20 cellular contexts compared by ENCODE assay signal in genomic region chr18:1811282-1811681, GRCh38.
DNase-seq lines count a peak whose midpoint lies in the region; ATAC-seq, FAIRE-seq and TF ChIP-seq lines count a peak whose summit lies in the region.
"Had no signal": no experiment of that assay in that cellular context is flagged by ENCODE, and none has a peak within 500 bp of the region (broad histone marks: within the 10 kb centered on the region; RNA-seq: fewer than 3 reads in every experiment).

No MANE protein-coding gene starts in this region.

- 6% methylated on average over 5 of the region's 5 CpGs for WGBS in HepG2 (ENCODE audit: low lambda C conversion rate)
- WGBS in right lobe of liver (ENCODE audit: insufficient coverage, low coverage, low lambda C conversion rate, missing lambda C conversion rate): 62% methylated on average over 5 of the region's 5 CpGs
- 3% methylated on average over 5 of the region's 5 CpGs for WGBS in K562 (ENCODE audit: insufficient coverage, low coverage, missing lambda C conversion rate)
- 80 to 87% (median 83%) methylated on average over 5 of the region's 5 CpGs for WGBS in spleen, 5 donors

- in situ Hi-C loops in HepG2 (cut with HindIII; ENCODE audit: extremely low pct_ligation_motif_present, low pct_unique_long_range_greater_than_20kb) (no loop called here), K562 (cut with MboI) (no loop called here)

- CTCF ChIA-PET in HepG2 (lab: Yijun Ruan, JAX; ENCODE audit: low intra/inter-chr PET ratio, low total read pairs): no interaction called here
- CTCF ChIA-PET in K562 (lab: Yijun Ruan, JAX; ENCODE audit: low intra/inter-chr PET ratio): no interaction called here

- no peaks in the 10 kb centered on the region for H3K79me2 ChIP-seq in HepG2 (ENCODE audit: insufficient read depth, low read length)
- H3K79me2 ChIP-seq in K562 (ENCODE audit: control insufficient read depth, insufficient read depth, low read length): no peaks in the 10 kb centered on the region

- BruUV-seq in HepG2 (replicated peaks; lab: Mats Ljungman, UMichigan) (no TSS peak), K562 (replicated peaks; lab: Mats Ljungman, UMichigan) (no TSS peak)

- TF ChIP-seq RAD21 in HepG2 (CRISPR knock-in tag; IDR thresholded peaks at IDR 0.05) (no peak), K562 (CRISPR knock-in tag; conservative IDR thresholded peaks at IDR 0.05 in 1 of 2, IDR thresholded peaks at IDR 0.05 in 1 of 2) (no peak)

- H3K27ac ChIP-seq in HepG2 (ENCODE audit: extremely low read length, insufficient read depth, low read length) (no peak overlapping the region), right lobe of liver (no peak overlapping the region), K562 (ENCODE audit: extremely low read depth, low read depth, low read length) (no peak overlapping the region), spleen (no peak overlapping the region), left lung (no peak overlapping the region)
- H3K27ac ChIP-seq: 22Rv1; A549; BLaER1 treated with 17β-estradiol and CSF1 and Interleukin-3, amounts not matched to agents 10 nM and 100 nM; C4-2B had no signal

- H3K36me3 ChIP-seq in HepG2 (replicated peaks in 1 of 2; ENCODE audit: control insufficient read depth in 1 of 2, insufficient read depth in 2 of 2, low read length in 2 of 2): no peaks in the 10 kb centered on the region
- no peaks in the 10 kb centered on the region for H3K36me3 ChIP-seq in right lobe of liver
- H3K36me3 ChIP-seq in K562 (ENCODE audit: control insufficient read depth, insufficient read depth, low read length): no peaks in the 10 kb centered on the region
- no peaks in the 10 kb centered on the region for H3K36me3 ChIP-seq in spleen
- H3K36me3 ChIP-seq in left lung: no peaks in the 10 kb centered on the region
- H3K36me3 ChIP-seq: BLaER1 treated with 17β-estradiol and CSF1 and Interleukin-3, amounts not matched to agents 10 nM and 100 nM had no signal

- H3K27me3 ChIP-seq in HepG2 (ENCODE audit: control insufficient read depth in 1 of 2, insufficient read depth in 2 of 2, low read length in 2 of 2): no peaks in the 10 kb centered on the region
- no peaks in the 10 kb centered on the region for H3K27me3 ChIP-seq in right lobe of liver
- no peaks in the 10 kb centered on the region for H3K27me3 ChIP-seq in K562 (ENCODE audit: control insufficient read depth in 2 of 2, insufficient read depth in 2 of 2, low read length in 2 of 2)
- H3K27me3 ChIP-seq in spleen (replicated peaks in 1 of 7): no peaks in the 10 kb centered on the region
- H3K27me3 ChIP-seq in left lung: no peaks in the 10 kb centered on the region
- H3K27me3 ChIP-seq: BLaER1 treated with 17β-estradiol and CSF1 and Interleukin-3, amounts not matched to agents 10 nM and 100 nM had no signal

- no peak for TF ChIP-seq EP300 in HepG2 (IDR thresholded peaks at IDR 0.05; ENCODE audit: low read depth in 2 of 2, low read length in 2 of 2)
- TF ChIP-seq EP300 in HepG2 (CRISPR knock-in tag; IDR thresholded peaks at IDR 0.05; ENCODE audit: borderline replicate concordance): no peak
- TF ChIP-seq EP300 in K562 (IDR thresholded peaks at IDR 0.05; ENCODE audit: low read length): no peak

- DNase-seq in HepG2 (ENCODE audit: low spot score) (no peak), right lobe of liver (no peak), K562 (ENCODE audit: extremely low read depth in 1 of 4, low spot score in 3 of 4) (no peak), urothelium cell line (ENCODE audit: low spot score) (no peak), spleen (no peak), left lung (no peak)
- DNase-seq: AML-193; Caco-2; Calu3; CD4-positive, alpha-beta T cell; CD8-positive, alpha-beta T cell; DMS79 treated with DMSO at 0.1 percent for 48 hours; GF-D8 had no signal

- peaks cover 25% of the 10 kb centered on the region for H3K9me3 ChIP-seq in HepG2 (ENCODE audit: low read length)
- H3K9me3 ChIP-seq in right lobe of liver: no peaks in the 10 kb centered on the region
- no peaks in the 10 kb centered on the region for H3K9me3 ChIP-seq in K562 (replicated peaks; ENCODE audit: control insufficient read depth, insufficient read depth, low read depth, low read length)
- H3K9me3 ChIP-seq in spleen: peaks cover 0 to 12% (median 0%) of the 10 kb centered on the region in 8 donors
- peaks cover 0 to 1% of the 10 kb centered on the region in 2 donors for H3K9me3 ChIP-seq in left lung
- H3K9me3 ChIP-seq: A549, Caco-2 had no signal

- POLR2A ChIA-PET in HepG2 (lab: Yijun Ruan, JAX): no interaction called here
- POLR2A ChIA-PET in K562 (lab: Yijun Ruan, JAX): no interaction called here

- no peak for TF ChIP-seq POLR2A in HepG2 (IDR thresholded peaks at IDR 0.05; ENCODE audit: insufficient read depth in 1 of 2, low read depth in 2 of 2, low read length in 2 of 2)
- TF ChIP-seq POLR2A in right lobe of liver (IDR thresholded peaks at IDR 0.05): no peak
- TF ChIP-seq POLR2A in K562 (conservative IDR thresholded peaks at IDR 0.05): no peak
- TF ChIP-seq POLR2A in spleen (IDR thresholded peaks at IDR 0.05): no peak

- H2AFZ ChIP-seq in HepG2 (ENCODE audit: low read length): no peak overlapping the region
- H2AFZ ChIP-seq in K562 (ENCODE audit: low read depth, low read length): no peak overlapping the region

- intact Hi-C loops in HepG2 (cut with micrococcal nuclease; ENCODE audit: unreplicated experiment): no loop called here
- intact Hi-C loops in right lobe of liver (cut with DNase I): no loop called here
- intact Hi-C loops in K562 (cut with micrococcal nuclease): no loop called here
- intact Hi-C loops in spleen (cut with DNase I; ENCODE audit: low total_unique reads): no loop called here
- intact Hi-C loops in left lung (cut with DNase I): no loop called here

- H3K9ac ChIP-seq in HepG2 (ENCODE audit: insufficient read depth, low read depth, low read length) (no peak overlapping the region), K562 (ENCODE audit: insufficient read depth in 1 of 2, low read depth in 2 of 2, low read length in 2 of 2) (no peak overlapping the region)
- H3K9ac ChIP-seq: BLaER1 treated with 17β-estradiol and CSF1 and Interleukin-3, amounts not matched to agents 10 nM and 100 nM had no signal

- TF ChIP-seq CTCF in HepG2 (CRISPR knock-in tag; IDR thresholded peaks at IDR 0.05) (no peak), right lobe of liver (IDR thresholded peaks at IDR 0.05) (no peak), K562 (IDR thresholded peaks at IDR 0.05 in 2 of 3, conservative IDR thresholded peaks at IDR 0.05 in 1 of 3; ENCODE audit: insufficient read depth in 2 of 3, low read depth in 1 of 3, low read length in 3 of 3) (no peak), spleen (IDR thresholded peaks at IDR 0.05 in 8 of 11, conservative IDR thresholded peaks at IDR 0.05 in 3 of 11) (no peak), left lung (IDR thresholded peaks at IDR 0.05) (no peak)

- no peaks in the 10 kb centered on the region for H3K4me1 ChIP-seq in HepG2 (ENCODE audit: insufficient read depth, low read length)
- no peaks in the 10 kb centered on the region for H3K4me1 ChIP-seq in right lobe of liver
- H3K4me1 ChIP-seq in K562 (replicated peaks in 1 of 2; ENCODE audit: control insufficient read depth in 2 of 2, insufficient read depth in 2 of 2, low read length in 2 of 2): no peaks in the 10 kb centered on the region
- H3K4me1 ChIP-seq in spleen: no peaks in the 10 kb centered on the region
- no peaks in the 10 kb centered on the region for H3K4me1 ChIP-seq in left lung
- H3K4me1 ChIP-seq: A549; BLaER1 treated with 17β-estradiol and CSF1 and Interleukin-3, amounts not matched to agents 10 nM and 100 nM; Caco-2 had no signal

- H3K4me3 ChIP-seq in HepG2 (replicated peaks in 1 of 3; ENCODE audit: insufficient read depth in 1 of 3, low read depth in 2 of 3, low read length in 3 of 3) (no peak overlapping the region), right lobe of liver (no peak overlapping the region), K562 (no peak overlapping the region), spleen (no peak overlapping the region), left lung (no peak overlapping the region)
- H3K4me3 ChIP-seq: A549; BLaER1 treated with 17β-estradiol and CSF1 and Interleukin-3, amounts not matched to agents 10 nM and 100 nM had no signal

- ATAC-seq in HepG2 (no peak), right lobe of liver (no peak), K562 (no peak), left lung (no peak)
- ATAC-seq: A549; CD8-positive, alpha-beta T cell had no signal

- H4K20me1 ChIP-seq in HepG2 (ENCODE audit: insufficient read depth, low read length): no peaks in the 10 kb centered on the region
- no peaks in the 10 kb centered on the region for H4K20me1 ChIP-seq in K562 (replicated peaks; ENCODE audit: control insufficient read depth, insufficient read depth, low read length)
- H4K20me1 ChIP-seq: BLaER1 treated with 17β-estradiol and CSF1 and Interleukin-3, amounts not matched to agents 10 nM and 100 nM had no signal

- no peaks in the 10 kb centered on the region for H3K9me1 ChIP-seq in K562 (ENCODE audit: control insufficient read depth, insufficient read depth, low read length)

- no peak for FAIRE-seq in HepG2 (lab: Jason Lieb, UNC)
- FAIRE-seq in K562 (lab: Jason Lieb, UNC): no peak
- peak; percentile 90 for FAIRE-seq in urothelium cell line (lab: Jason Lieb, UNC)
- FAIRE-seq: A549, G401.6, GM12892, GM18507 had no signal

- H3K4me2 ChIP-seq in HepG2 (ENCODE audit: low read depth, low read length): no peak overlapping the region
- H3K4me2 ChIP-seq in K562 (ENCODE audit: insufficient read depth, low read length): no peak overlapping the region
- H3K4me2 ChIP-seq: A549; BLaER1 treated with 17β-estradiol and CSF1 and Interleukin-3, amounts not matched to agents 10 nM and 100 nM had no signal

TF ChIP-seq in K562, 482 proteins besides CTCF, POLR2A, EP300 and RAD21:
- TF ChIP-seq NR2C2 (CRISPR knock-in tag; IDR thresholded peaks at IDR 0.05) (no peak), NR2C2 (tag; IDR thresholded peaks at IDR 0.05) (no peak), RAD51 (IDR thresholded peaks at IDR 0.05; ENCODE audit: borderline replicate concordance, low read depth) (peak; percentile 19; the same call in 1 of the 2 replicates)
- TF ChIP-seq, protein P1, sequence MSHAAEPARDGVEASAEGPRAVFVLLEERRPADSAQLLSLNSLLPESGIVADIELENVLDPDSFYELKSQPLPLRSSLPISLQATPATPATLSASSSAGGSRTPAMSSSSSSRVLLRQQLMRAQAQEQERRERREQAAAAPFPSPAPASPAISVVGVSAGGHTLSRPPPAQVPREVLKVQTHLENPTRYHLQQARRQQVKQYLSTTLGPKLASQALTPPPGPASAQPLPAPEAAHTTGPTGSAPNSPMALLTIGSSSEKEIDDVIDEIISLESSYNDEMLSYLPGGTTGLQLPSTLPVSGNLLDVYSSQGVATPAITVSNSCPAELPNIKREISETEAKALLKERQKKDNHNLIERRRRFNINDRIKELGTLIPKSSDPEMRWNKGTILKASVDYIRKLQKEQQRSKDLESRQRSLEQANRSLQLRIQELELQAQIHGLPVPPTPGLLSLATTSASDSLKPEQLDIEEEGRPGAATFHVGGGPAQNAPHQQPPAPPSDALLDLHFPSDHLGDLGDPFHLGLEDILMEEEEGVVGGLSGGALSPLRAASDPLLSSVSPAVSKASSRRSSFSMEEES (CRISPR knock-in tag; IDR thresholded peaks at IDR 0.05): peak; percentile 77
